Comparison of ENCODE assay signal across 24 cellular contexts in the genomic region with DNA sequence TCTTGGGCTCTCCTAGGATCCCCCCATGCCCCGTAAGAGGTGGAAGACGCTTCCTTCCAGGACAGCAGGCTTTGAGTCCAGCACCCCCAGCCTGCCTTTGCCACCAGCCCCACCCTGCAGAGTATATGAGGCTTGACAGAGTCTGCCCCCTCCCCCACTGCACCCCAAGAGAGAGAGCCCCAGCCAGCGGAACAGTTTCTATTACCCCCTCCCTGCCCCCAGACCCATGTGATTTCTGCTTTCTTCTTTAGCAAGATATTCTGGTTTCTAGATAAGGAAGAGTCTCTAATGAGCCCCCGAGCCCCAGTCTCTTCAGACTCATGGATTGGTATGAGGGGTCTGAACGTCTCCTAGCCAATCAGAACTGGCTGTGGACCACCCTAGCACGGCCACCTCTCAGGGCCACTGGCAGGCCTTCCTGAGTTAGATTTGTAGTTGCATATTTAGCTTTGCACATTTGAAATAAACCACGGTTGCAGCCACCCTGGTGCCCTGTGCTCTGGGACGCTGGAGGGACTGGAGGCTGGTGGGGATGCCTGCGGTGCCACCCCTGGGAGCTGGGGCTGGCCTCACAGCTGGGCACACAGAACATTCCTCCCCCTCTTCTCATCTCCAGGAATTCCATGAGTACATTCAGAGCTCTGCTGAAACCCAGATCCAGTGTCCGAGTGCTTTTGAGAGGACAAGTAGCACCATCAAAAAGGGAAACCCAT. TPM values are rescaled to one million over a fixed set of nuclear protein-coding genes. Genes with fewer than 3 reads are reported as not detected.
A peak's percentile ranks its signal among the peaks of the same experiment; 100 is the strongest.
DNase-seq lines count a peak whose midpoint lies in the region; ATAC-seq and TF ChIP-seq lines count a peak whose summit lies in the region.
"Had no signal": no experiment of that assay in that cellular context is flagged by ENCODE, and none has a peak within 500 bp of the region (broad histone marks: within the 10 kb centered on the region; RNA-seq: fewer than 3 reads in every experiment).

No MANE protein-coding gene starts in this region.

- H3K27ac ChIP-seq in mammary epithelial cell (ENCODE audit: insufficient read depth, low read depth, low read length): no peak overlapping the region
- H3K27ac ChIP-seq in SJCRH30: peak overlapping the region; percentile 81
- peak overlapping the region; percentile 23 for H3K27ac ChIP-seq in mesodermal cell (ENCODE audit: low read depth, low read length, severe bottlenecking)
- H3K27ac ChIP-seq in hepatocyte: no peak overlapping the region
- H3K27ac ChIP-seq in SK-N-SH (ENCODE audit: low read depth in 2 of 2, low read length in 1 of 2): no peak overlapping the region
- H3K27ac ChIP-seq: colonic mucosa, foreskin keratinocyte, right lobe of liver, SJSA1, transverse colon had no signal

- no peaks in the 10 kb centered on the region for H3K27me3 Mint-ChIP-seq in MCF 10A (ENCODE audit: insufficient read depth, unreplicated experiment)
- H3K27me3 Mint-ChIP-seq: naive thymus-derived CD8-positive, alpha-beta T cell had no signal

- WGBS in mammary epithelial cell (ENCODE audit: low coverage, missing lambda C conversion rate): 76% methylated on average over 7 of the region's 10 CpGs
- WGBS in mesodermal cell (ENCODE audit: insufficient coverage in 2 of 2), 2 experiments: 87 to 91% methylated on average over 7 to 9 of the region's 10 CpGs
- 78% methylated on average over 10 of the region's 10 CpGs for WGBS in hepatocyte (ENCODE audit: low lambda C conversion rate, missing lambda C conversion rate)
- WGBS in SK-N-SH (ENCODE audit: low lambda C conversion rate): 87% methylated on average over 7 of the region's 10 CpGs

- no peak for ATAC-seq in GM21825 (IDR thresholded peaks at IDR 0.05; ENCODE audit: unreplicated experiment)
- ATAC-seq: esophagus mucosa, right lobe of liver had no signal

- POLR2A ChIA-PET in MCF 10A (lab: Yijun Ruan, JAX): no interaction called here
- POLR2A ChIA-PET in SK-N-SH (lab: Yijun Ruan, JAX): no interaction called here

- H3K36me3 ChIP-seq in mammary epithelial cell (ENCODE audit: insufficient read depth, low read length): no peaks in the 10 kb centered on the region
- no peaks in the 10 kb centered on the region for H3K36me3 ChIP-seq in SJCRH30
- H3K36me3 ChIP-seq in mesodermal cell (ENCODE audit: control insufficient read depth, insufficient read depth, low read length): no peaks in the 10 kb centered on the region
- H3K36me3 ChIP-seq in hepatocyte (replicated peaks; ENCODE audit: insufficient read depth, low read depth): no peaks in the 10 kb centered on the region
- H3K36me3 ChIP-seq in SK-N-SH (replicated peaks in 1 of 2; ENCODE audit: control insufficient read depth in 1 of 2, insufficient read depth in 2 of 2, low read length in 1 of 2): no peaks in the 10 kb centered on the region
- H3K36me3 ChIP-seq: colonic mucosa, MG63, right lobe of liver, transverse colon had no signal

- H3K9me2 ChIP-seq in hepatocyte (replicated peaks; ENCODE audit: insufficient read depth) (no peaks in the 10 kb centered on the region), SK-N-SH (no peaks in the 10 kb centered on the region)

- H2AFZ ChIP-seq in mammary epithelial cell (ENCODE audit: low read depth, low read length): no peak overlapping the region
- H2AFZ ChIP-seq in hepatocyte: no peak overlapping the region
- H2AFZ ChIP-seq in SK-N-SH (ENCODE audit: low read depth): no peak overlapping the region

- no peak for TF ChIP-seq RAD21 in SK-N-SH (IDR thresholded peaks at IDR 0.05; ENCODE audit: low read length)

- no peak overlapping the region for H3K4me3 ChIP-seq in mammary epithelial cell (replicated peaks in 1 of 3; ENCODE audit: insufficient read depth in 1 of 3, low read depth in 2 of 3, low read length in 3 of 3)
- no peak overlapping the region for H3K4me3 ChIP-seq in SJCRH30
- H3K4me3 ChIP-seq in mesodermal cell (ENCODE audit: extremely low read depth, insufficient read depth, low read length, poor library complexity, severe bottlenecking): no peak overlapping the region
- H3K4me3 ChIP-seq in hepatocyte: no peak overlapping the region
- no peak overlapping the region for H3K4me3 ChIP-seq in SK-N-SH (ENCODE audit: low read depth in 2 of 2, low read length in 1 of 2)
- H3K4me3 ChIP-seq: colonic mucosa, MG63, right lobe of liver, SJSA1, transverse colon had no signal

- no peak overlapping the region for H3K4me3 Mint-ChIP-seq in MCF 10A (ENCODE audit: unreplicated experiment)
- H3K4me3 Mint-ChIP-seq: activated CD4-positive, alpha-beta T cell treated with anti-CD3 and anti-CD28 coated beads for 36 hours; mesothelial cell of epicardium had no signal

- H3K79me2 ChIP-seq in mammary epithelial cell (ENCODE audit: insufficient read depth, low read length) (no peaks in the 10 kb centered on the region), hepatocyte (no peaks in the 10 kb centered on the region), SK-N-SH (ENCODE audit: insufficient read depth) (no peaks in the 10 kb centered on the region)

- no peaks in the 10 kb centered on the region for H3K9me3 Mint-ChIP-seq in MCF 10A (ENCODE audit: unreplicated experiment)
- H3K9me3 Mint-ChIP-seq: activated T-helper 1 cell treated with anti-CD3 and anti-CD28 coated beads, Interleukin-12 subunit alpha, Interleukin-12 subunit beta, Interleukin-2, Interleukin-4 antibody, amounts not matched to agents 30 ng/mL and 10 ng/mL and 1 ng/mL, durations not matched to agents 14 hours and 24 hours and 36 hours; immature natural killer cell; mesothelial cell of epicardium; naive thymus-derived CD8-positive, alpha-beta T cell had no signal

- intact Hi-C loops in MCF 10A (cut with micrococcal nuclease): no loop called here
- intact Hi-C loops in mammary epithelial cell (cut with micrococcal nuclease): no loop called here

- dilution Hi-C loops in mammary epithelial cell (cut with HindIII; ENCODE audit: low sequenced_read_pairs): no loop called here

- H3K9ac ChIP-seq in mammary epithelial cell (ENCODE audit: insufficient read depth, low read length) (no peak overlapping the region), SK-N-SH (no peak overlapping the region)

- no peak for TF ChIP-seq CTCF in MCF 10A (IDR thresholded peaks at IDR 0.05; ENCODE audit: unreplicated experiment)
- no peak for TF ChIP-seq CTCF in mammary epithelial cell (conservative IDR thresholded peaks at IDR 0.05 in 1 of 2, IDR thresholded peaks at IDR 0.05 in 1 of 2; ENCODE audit: extremely low read depth in 1 of 2, insufficient read depth in 1 of 2, low read depth in 1 of 2, low read length in 2 of 2)
- no peak for TF ChIP-seq CTCF in hepatocyte (IDR thresholded peaks at IDR 0.05; ENCODE audit: poor library complexity)
- no peak for TF ChIP-seq CTCF in SK-N-SH (IDR thresholded peaks at IDR 0.05)

- peaks cover 6% of the 10 kb centered on the region for H3K4me1 Mint-ChIP-seq in MCF 10A (ENCODE audit: insufficient read depth, unreplicated experiment)

- H3K27me3 ChIP-seq in mammary epithelial cell (ENCODE audit: insufficient read depth, low read length): no peaks in the 10 kb centered on the region
- H3K27me3 ChIP-seq in SJCRH30: no peaks in the 10 kb centered on the region
- no peaks in the 10 kb centered on the region for H3K27me3 ChIP-seq in hepatocyte
- H3K27me3 ChIP-seq in SK-N-SH (ENCODE audit: insufficient read depth): no peaks in the 10 kb centered on the region
- H3K27me3 ChIP-seq: colonic mucosa, MG63, right lobe of liver, SJSA1, transverse colon had no signal

- TF ChIP-seq EP300 in SK-N-SH (IDR thresholded peaks at IDR 0.05; ENCODE audit: borderline replicate concordance in 1 of 2, low read depth in 1 of 2, low read length in 1 of 2): no peak

- DNase-seq in MCF 10A (ENCODE audit: unreplicated experiment) (no peak), mammary epithelial cell (no peak), SJCRH30 (peak in 1 of 2 experiments; percentile 22), hepatocyte (ENCODE audit: low spot score) (no peak), NCI-H2107 (lab: John Stamatoyannopoulos, UW) (no peak), SK-N-SH (no peak)
- DNase-seq: activated naive CD4-positive, alpha-beta T cell treated with anti-CD3 and anti-CD28 coated beads, Interleukin-2, amount 50 U/mL, for 16 hours; colonic mucosa; immature natural killer cell; MG63; NCI-H1417; NCI-H510A; NK-92 treated with Interleukin-12 subunit alpha and Interleukin-12 subunit beta, amount 100 ng/mL, for 24 hours; right lobe of liver had no signal

- H3K27ac Mint-ChIP-seq in MCF 10A (ENCODE audit: low read depth, unreplicated experiment): no peak overlapping the region
- H3K27ac Mint-ChIP-seq: activated CD4-positive, alpha-beta T cell treated with anti-CD3 and anti-CD28 coated beads for 36 hours; activated T-helper 1 cell treated with anti-CD3 and anti-CD28 coated beads, Interleukin-12 subunit alpha, Interleukin-12 subunit beta, Interleukin-2, Interleukin-4 antibody, amounts not matched to agents 30 ng/mL and 10 ng/mL and 1 ng/mL, durations not matched to agents 14 hours and 24 hours and 36 hours; mesothelial cell of epicardium had no signal

- H3K4me1 ChIP-seq in mammary epithelial cell (ENCODE audit: insufficient read depth, low read length) (peaks cover 12% of the 10 kb centered on the region), SJCRH30 (peaks cover 23% of the 10 kb centered on the region), mesodermal cell (ENCODE audit: control insufficient read depth, insufficient read depth, low read length, poor library complexity, severe bottlenecking) (peaks cover 9% of the 10 kb centered on the region), hepatocyte (ENCODE audit: insufficient read depth) (peaks cover 7% of the 10 kb centered on the region), SK-N-SH (ENCODE audit: control insufficient read depth in 1 of 2, insufficient read depth in 2 of 2, low read depth in 1 of 2, low read length in 1 of 2) (peaks cover 0 to 32% of the 10 kb centered on the region in 2 experiments; a peak in 1 of 4 replicates)
- H3K4me1 ChIP-seq: foreskin keratinocyte had no signal

- no peaks in the 10 kb centered on the region for H3K36me3 Mint-ChIP-seq in MCF 10A (ENCODE audit: insufficient read depth, unreplicated experiment)
- H3K36me3 Mint-ChIP-seq: immature natural killer cell; mesothelial cell of epicardium; naive thymus-derived CD8-positive, alpha-beta T cell had no signal

- in situ Hi-C loops in mammary epithelial cell (cut with MboI; ENCODE audit: low sequenced_read_pairs in 2 of 2): loop anchor here in 1 of 2 donors (5.0 kb wide), 1 partner anchor 109 kb away; no protein-coding TSS in a partner anchor

- H3K9me3 ChIP-seq in mammary epithelial cell (replicated peaks; ENCODE audit: insufficient read depth, low read length): no peaks in the 10 kb centered on the region
- H3K9me3 ChIP-seq in SJCRH30 (replicated peaks): no peaks in the 10 kb centered on the region
- no peaks in the 10 kb centered on the region for H3K9me3 ChIP-seq in mesodermal cell (ENCODE audit: control insufficient read depth, low read length)
- H3K9me3 ChIP-seq in hepatocyte (ENCODE audit: low read depth): no peaks in the 10 kb centered on the region
- no peaks in the 10 kb centered on the region for H3K9me3 ChIP-seq in SK-N-SH
- H3K9me3 ChIP-seq: colonic mucosa, MG63, right lobe of liver, transverse colon had no signal

- H3F3A ChIP-seq in SK-N-SH (replicated peaks; ENCODE audit: insufficient read depth): no peaks in the 10 kb centered on the region

- CTCF ChIA-PET in MCF 10A (lab: Yijun Ruan, JAX) (interaction anchor here (1.1 kb wide), 1 partner anchor 121 kb away, joined by 3 read pairs; no protein-coding TSS in a partner anchor), mammary epithelial cell (lab: Charles Lee; ENCODE audit: low non-redundant PET) (no interaction called here), SK-N-SH (lab: Yijun Ruan, JAX) (interaction anchor here (0.8 to 15.8 kb wide), 6 partner anchors 12 to 129 kb away, joined by 3 to 421 read pairs (median 4); a partner anchor contains a TSS)

- H4K20me1 ChIP-seq in mammary epithelial cell (ENCODE audit: insufficient read depth, low read length) (no peaks in the 10 kb centered on the region), hepatocyte (ENCODE audit: insufficient read depth, poor library complexity, severe bottlenecking) (no peaks in the 10 kb centered on the region), SK-N-SH (ENCODE audit: insufficient read depth) (no peaks in the 10 kb centered on the region)

- H3K4me2 ChIP-seq in mammary epithelial cell (ENCODE audit: insufficient read depth, low read depth, low read length): no peak overlapping the region
- H3K4me2 ChIP-seq in hepatocyte: no peak overlapping the region
- no peak overlapping the region for H3K4me2 ChIP-seq in SK-N-SH

- BruUV-seq in MCF 10A (replicated peaks; lab: Mats Ljungman, UMichigan): TSS peak; percentile 47
- no TSS peak for BruUV-seq in mammary epithelial cell (replicated peaks; lab: Mats Ljungman, UMichigan)

RNA-seq across cellular contexts. Expression of a gene that starts 3.0 kb away (rescaled TPM):
- total RNA-seq in MCF 10A (2022) (1.4 and 2.4 TPM in 2 replicates), mammary epithelial cell (1 to 10 TPM; 3.0 to 3.4 TPM), hepatocyte (3.2 and 3.8 TPM in 2 replicates)
- polyA plus RNA-seq in mammary epithelial cell (1.3 TPM), hepatocyte (6.7 and 7.1 TPM in 2 replicates), SK-N-SH (2012; rRNA removed) (3.8 and 4.7 TPM in 2 replicates)
- polyA minus RNA-seq in mammary epithelial cell: not detected
- total RNA-seq in SJCRH30 (2014; rRNA removed; shearing (Covaris generic)): 12.3 and 13.4 TPM in 2 replicates
- 5.8 TPM for polyA plus RNA-seq in mesodermal cell (2013, experiment 1 of 2)
- 4.7 TPM for polyA plus RNA-seq in mesodermal cell (2013, experiment 2 of 2)
- 1.5 and 3.3 TPM in 2 replicates for polyA plus RNA-seq in SK-N-SH (2012; cell fraction: cytosol; rRNA removed)
- polyA plus RNA-seq in SK-N-SH (2012; cell fraction: nucleus; rRNA removed): 8.5 and 19.3 TPM in 2 replicates

Comparison
In these comparisons a context has a peak if more than half of its experiments do, and no peak if none do; other contexts are left out.
1. H3K27ac ChIP-seq: peak in SJCRH30 (single experiment) and mesodermal cell (single experiment); none in mammary epithelial cell (single experiment), hepatocyte (single experiment) and SK-N-SH (0 of 2).